In genomic region chr10:33695536-33695935, GRCh38 we compare ENCODE assay signal across 39 cellular contexts.
"Had no signal": no experiment of that assay in that cellular context is flagged by ENCODE, and none has a peak within 500 bp of the region (broad histone marks: within the 10 kb centered on the region; RNA-seq: fewer than 3 reads in every experiment).

No MANE protein-coding gene starts in this region.

- DNase-seq: activated CD4-positive, alpha-beta memory T cell treated with anti-CD3 and anti-CD28 coated beads, Interleukin-2, amount 10 ng/mL, durations not matched to agents 7 days and 5 days; activated CD4-positive, alpha-beta T cell treated with anti-CD3 and anti-CD28 coated beads for 1 hour; activated CD4-positive, alpha-beta T cell treated with anti-CD3 and anti-CD28 coated beads for 36 hours; activated CD4-positive, alpha-beta T cell treated with anti-CD3 and anti-CD28 coated beads for 48 hours; activated CD4-positive, alpha-beta T cell treated with anti-CD3 and anti-CD28 coated beads, Interleukin-2, amount 10 ng/mL, durations not matched to agents 7 days and 5 days; activated CD4-positive, alpha-beta T cell treated with anti-CD3 and anti-CD28 coated beads, Interleukin-2, amount 50 U/mL, for 48 hours; activated CD4-positive, CD25-positive, alpha-beta regulatory T cell; activated CD8-positive, alpha-beta memory T cell treated with anti-CD3 and anti-CD28 coated beads for 24 hours; activated CD8-positive, alpha-beta memory T cell treated with anti-CD3 and anti-CD28 coated beads, Interleukin-2, amount 10 ng/mL, durations not matched to agents 7 days and 5 days; activated CD8-positive, alpha-beta memory T cell treated with anti-CD3 and anti-CD28 coated beads, Interleukin-2, amount 50 U/mL, for 48 hours; activated CD8-positive, alpha-beta T cell treated with anti-CD3 and anti-CD28 coated beads, Interleukin-2, amount 10 ng/mL, durations not matched to agents 7 days and 5 days; activated effector memory CD4-positive, alpha-beta T cell treated with anti-CD3 and anti-CD28 coated beads, Interleukin-2, amount 50 U/mL, for 16 hours; activated gamma-delta T cell treated with Interleukin-2 at 50 U/mL for 16 hours; activated naive CD4-positive, alpha-beta T cell; activated naive CD4-positive, alpha-beta T cell treated with anti-CD3 and anti-CD28 coated beads for 36 hours; activated naive CD4-positive, alpha-beta T cell treated with anti-CD3 and anti-CD28 coated beads, Interleukin-2, amount 50 U/mL, for 16 hours; activated naive CD8-positive, alpha-beta T cell treated with anti-CD3 and anti-CD28 coated beads for 36 hours; activated T-cell treated with anti-CD3 and anti-CD28 coated beads, Interleukin-2, amount 50 U/mL, for 1 hour; activated T-cell treated with anti-CD3 and anti-CD28 coated beads, Interleukin-2, amount 50 U/mL, for 4 hours; activated T-cell treated with anti-CD3 and anti-CD28 coated beads, Interleukin-2, amount 50 U/mL, for 72 hours; adrenal gland; amniotic stem cell; aorta; body of pancreas; brain microvascular endothelial cell; central memory CD4-positive, alpha-beta T cell; T-helper 1 cell; T-helper 2 cell; T-helper 9 cell; WERI-Rb-1 had no signal

- H3K4me1 ChIP-seq: adrenal gland, body of pancreas, breast epithelium had no signal

- H3K4me3 ChIP-seq: adrenal gland, body of pancreas, breast epithelium had no signal

- H3K27me3 Mint-ChIP-seq: activated CD4-positive, alpha-beta T cell treated with anti-CD3 and anti-CD28 coated beads, Interleukin-2, amount 10 ng/mL, durations not matched to agents 7 days and 5 days; activated CD8-positive, alpha-beta memory T cell treated with anti-CD3 and anti-CD28 coated beads, Interleukin-2, amount 10 ng/mL, durations not matched to agents 7 days and 5 days had no signal

- H3K4me3 Mint-ChIP-seq: activated CD4-positive, alpha-beta memory T cell treated with anti-CD3 and anti-CD28 coated beads, Interleukin-2, amount 10 ng/mL, durations not matched to agents 7 days and 5 days; activated CD4-positive, alpha-beta T cell treated with anti-CD3 and anti-CD28 coated beads for 36 hours; activated CD4-positive, alpha-beta T cell treated with anti-CD3 and anti-CD28 coated beads, Interleukin-2, amount 10 ng/mL, durations not matched to agents 7 days and 5 days; activated CD8-positive, alpha-beta memory T cell treated with anti-CD3 and anti-CD28 coated beads, Interleukin-2, amount 10 ng/mL, durations not matched to agents 7 days and 5 days; activated CD8-positive, alpha-beta T cell treated with anti-CD3 and anti-CD28 coated beads, Interleukin-2, amount 10 ng/mL, durations not matched to agents 7 days and 5 days; activated naive CD4-positive, alpha-beta T cell treated with anti-CD3 and anti-CD28 coated beads for 36 hours; activated naive CD8-positive, alpha-beta T cell treated with anti-CD3 and anti-CD28 coated beads for 36 hours; activated T-cell treated with anti-CD3 and anti-CD28 coated beads, Interleukin-2, amount 50 U/mL, for 4 hours; activated T-cell treated with anti-CD3 and anti-CD28 coated beads, Interleukin-2, amount 50 U/mL, for 72 hours; activated T-helper 1 cell treated with anti-CD3 and anti-CD28 coated beads, Interleukin-12 subunit alpha, Interleukin-12 subunit beta, Interleukin-2, Interleukin-4 antibody, amounts not matched to agents 30 ng/mL and 10 ng/mL and 1 ng/mL, durations not matched to agents 14 hours and 24 hours and 36 hours; activated T-helper 17 cell treated with anti-CD3 and anti-CD28 coated beads, Interleukin-2, amount 50 U/mL, for 72 hours; T-helper 1 cell treated with Interleukin-12 subunit alpha and Interleukin-12 subunit beta and Interleukin-4 antibody, amounts not matched to agents 30 μg/mL and 1 μg/mL, for 36 hours; T-helper 2 cell treated with Interferon-gamma antibody and Interleukin-4, amounts not matched to agents 5 μg/mL and 100 μg/mL, for 36 hours; WTC11 had no signal

- H3K4me1 Mint-ChIP-seq: activated CD4-positive, alpha-beta memory T cell treated with anti-CD3 and anti-CD28 coated beads, Interleukin-2, amount 10 ng/mL, durations not matched to agents 7 days and 5 days; activated CD4-positive, alpha-beta T cell treated with anti-CD3 and anti-CD28 coated beads for 36 hours; activated CD4-positive, alpha-beta T cell treated with anti-CD3 and anti-CD28 coated beads, Interleukin-2, amount 10 ng/mL, durations not matched to agents 7 days and 5 days; activated CD8-positive, alpha-beta memory T cell treated with anti-CD3 and anti-CD28 coated beads, Interleukin-2, amount 10 ng/mL, durations not matched to agents 7 days and 5 days; activated naive CD8-positive, alpha-beta T cell treated with anti-CD3 and anti-CD28 coated beads for 36 hours; activated T-helper 17 cell treated with anti-CD3 and anti-CD28 coated beads, Interleukin-2, amount 50 U/mL, for 72 hours had no signal

- H3K36me3 Mint-ChIP-seq: activated CD8-positive, alpha-beta memory T cell treated with anti-CD3 and anti-CD28 coated beads, Interleukin-2, amount 10 ng/mL, durations not matched to agents 7 days and 5 days had no signal

- H3K27ac ChIP-seq: adrenal gland, body of pancreas, brain microvascular endothelial cell, breast epithelium, WERI-Rb-1 had no signal

- H3K36me3 ChIP-seq: adrenal gland, brain microvascular endothelial cell, breast epithelium, WERI-Rb-1 had no signal

- H3K27ac Mint-ChIP-seq: activated CD4-positive, alpha-beta memory T cell treated with anti-CD3 and anti-CD28 coated beads, Interleukin-2, amount 10 ng/mL, durations not matched to agents 7 days and 5 days; activated CD4-positive, alpha-beta T cell treated with anti-CD3 and anti-CD28 coated beads for 36 hours; activated CD8-positive, alpha-beta memory T cell treated with anti-CD3 and anti-CD28 coated beads, Interleukin-2, amount 10 ng/mL, durations not matched to agents 7 days and 5 days; activated CD8-positive, alpha-beta T cell treated with anti-CD3 and anti-CD28 coated beads, Interleukin-2, amount 10 ng/mL, durations not matched to agents 7 days and 5 days; activated naive CD4-positive, alpha-beta T cell treated with anti-CD3 and anti-CD28 coated beads for 36 hours; activated naive CD4-positive, alpha-beta T cell treated with anti-CD3 and anti-CD28 coated beads, Interleukin-2, amount 50 U/mL, for 72 hours; activated naive CD8-positive, alpha-beta T cell treated with anti-CD3 and anti-CD28 coated beads for 36 hours; activated T-cell treated with anti-CD3 and anti-CD28 coated beads, Interleukin-2, amount 50 U/mL, for 72 hours; activated T-helper 1 cell treated with anti-CD3 and anti-CD28 coated beads, Interleukin-12 subunit alpha, Interleukin-12 subunit beta, Interleukin-2, Interleukin-4 antibody, amounts not matched to agents 30 ng/mL and 10 ng/mL and 1 ng/mL, durations not matched to agents 14 hours and 24 hours and 36 hours; activated T-helper 17 cell treated with anti-CD3 and anti-CD28 coated beads, Interleukin-2, amount 50 U/mL, for 72 hours; T-helper 1 cell treated with Interleukin-12 subunit alpha and Interleukin-12 subunit beta and Interleukin-4 antibody, amounts not matched to agents 30 μg/mL and 1 μg/mL, for 36 hours; T-helper 2 cell treated with Interferon-gamma antibody and Interleukin-4, amounts not matched to agents 5 μg/mL and 100 μg/mL, for 36 hours; WTC11 had no signal

- H3K9me3 ChIP-seq: adrenal gland had no signal

- FAIRE-seq: astrocyte had no signal

- H3K27me3 ChIP-seq: adrenal gland, body of pancreas, brain microvascular endothelial cell, breast epithelium had no signal

- ATAC-seq: activated CD4-positive, alpha-beta T cell treated with anti-CD3 and anti-CD28 coated beads for 36 hours; activated CD4-positive, CD25-positive, alpha-beta regulatory T cell treated with anti-CD3 and anti-CD28 coated beads, Interleukin-2, amount 50 U/mL, for 24 hours; activated CD8-positive, alpha-beta memory T cell treated with anti-CD3 and anti-CD28 coated beads, Interleukin-2, amount 10 ng/mL, durations not matched to agents 7 days and 5 days; activated CD8-positive, alpha-beta T cell treated with anti-CD3 and anti-CD28 coated beads, Interleukin-2, amount 10 ng/mL, durations not matched to agents 7 days and 5 days; activated naive CD4-positive, alpha-beta T cell treated with anti-CD3 and anti-CD28 coated beads, Interleukin-2, amount 50 U/mL, for 72 hours; activated T-cell treated with anti-CD3 and anti-CD28 coated beads, Interleukin-2, amount 50 U/mL, for 4 hours; activated T-cell treated with anti-CD3 and anti-CD28 coated beads, Interleukin-2, amount 50 U/mL, for 72 hours; activated T-helper 17 cell treated with anti-CD3 and anti-CD28 coated beads, Interleukin-2, amount 50 U/mL, for 72 hours; body of pancreas; WTC11 had no signal
